ENCODE assay signal across 9 cellular contexts in the genomic region with DNA sequence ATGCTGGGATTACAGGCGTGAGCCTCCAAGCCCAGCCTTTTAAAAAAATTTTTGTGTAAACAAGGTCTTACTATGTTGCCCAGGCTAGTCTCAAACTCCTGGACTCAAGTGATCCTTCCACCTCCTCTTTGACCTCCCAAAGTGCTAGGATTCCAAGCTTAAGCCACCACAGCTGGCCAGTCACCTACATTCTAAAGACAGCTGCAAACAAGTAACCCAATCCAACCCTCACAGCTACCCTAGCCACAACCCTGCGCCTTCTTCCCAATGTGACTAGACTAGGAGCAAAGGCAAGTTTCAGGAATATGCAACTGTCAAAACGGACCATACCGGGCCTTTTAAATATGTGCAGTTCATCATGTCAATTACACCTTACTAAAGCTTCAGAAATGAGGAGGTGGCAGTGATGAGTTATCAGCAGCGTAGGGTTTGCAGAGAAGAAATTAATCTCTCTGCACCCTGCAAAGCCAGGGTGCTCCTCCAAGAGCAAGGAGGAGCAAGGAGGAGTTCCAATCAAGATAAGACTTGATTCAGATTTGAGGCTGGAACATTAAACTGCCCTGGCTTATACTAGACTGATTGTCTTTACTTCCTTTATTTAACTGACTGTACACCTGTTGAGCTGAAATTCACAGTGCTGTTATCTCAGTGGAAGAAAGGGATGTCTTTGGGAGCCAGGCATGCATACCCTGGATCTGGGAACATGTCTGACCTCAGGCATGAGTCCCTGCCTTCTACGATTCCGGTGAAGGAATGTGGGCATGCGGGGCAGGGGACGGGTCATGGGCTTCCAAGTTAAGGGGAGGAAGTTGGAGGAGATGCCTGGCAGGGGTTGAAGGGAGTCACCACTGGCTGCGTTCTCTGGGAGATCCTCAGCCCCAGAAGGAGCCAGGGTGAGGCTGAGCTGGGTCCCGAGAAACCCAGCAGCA. TPM values are rescaled to one million over a fixed set of nuclear protein-coding genes. Genes with fewer than 3 reads are reported as not detected.
DNase-seq lines count a peak whose midpoint lies in the region; ATAC-seq and TF ChIP-seq lines count a peak whose summit lies in the region.
"Had no signal": no experiment of that assay in that cellular context is flagged by ENCODE, and none has a peak within 500 bp of the region (broad histone marks: within the 10 kb centered on the region; RNA-seq: fewer than 3 reads in every experiment).

No MANE protein-coding gene starts in this region.

- H3K9me3 ChIP-seq in CD8-positive, alpha-beta T cell (ENCODE audit: low read length), result no peaks in the 10 kb centered on the region
- H3K9me3 ChIP-seq in endodermal cell (ENCODE audit: control insufficient read depth, low read length), result no peaks in the 10 kb centered on the region
- H3K9me3 ChIP-seq in osteoblast (ENCODE audit: low read depth, low read length), result no peaks in the 10 kb centered on the region

- H3K4me3 Mint-ChIP-seq in CD8-positive, alpha-beta T cell, result peak overlapping the region; percentile 59
- H3K4me3 Mint-ChIP-seq in endodermal cell, result no peak overlapping the region

- H3K9ac ChIP-seq in KMS-11, result no peak overlapping the region
- no peak overlapping the region for H3K9ac ChIP-seq in endodermal cell (ENCODE audit: extremely low read depth, low read length, poor library complexity, severe bottlenecking)

- H3K79me2 ChIP-seq in KMS-11 (ENCODE audit: insufficient read depth, low read depth) (no peaks in the 10 kb centered on the region), osteoblast (ENCODE audit: insufficient read depth, low read length) (no peaks in the 10 kb centered on the region)

- peaks cover 37% of the 10 kb centered on the region for H3K36me3 Mint-ChIP-seq in CD8-positive, alpha-beta T cell
- H3K36me3 Mint-ChIP-seq in endodermal cell (ENCODE audit: low read depth), result peaks cover 48% of the 10 kb centered on the region

- peaks cover 26% of the 10 kb centered on the region for H3K4me1 ChIP-seq in CD8-positive, alpha-beta T cell (ENCODE audit: insufficient read depth, low read length)
- H3K4me1 ChIP-seq in KMS-11 (ENCODE audit: low read depth, poor library complexity, severe bottlenecking) (peaks cover 32% of the 10 kb centered on the region), endodermal cell (ENCODE audit: control insufficient read depth, insufficient read depth, low read length) (no peaks in the 10 kb centered on the region), osteoblast (ENCODE audit: insufficient read depth, low read length) (peaks cover 15% of the 10 kb centered on the region)

- in situ Hi-C loops in GM13976 (cut with MboI; ENCODE audit: low sequenced_read_pairs, unreplicated experiment), result loop anchor here (10.0 kb wide), 1 partner anchor 135 kb away; the partner anchor contains the start of gene RHBDD2
- in situ Hi-C loops in GM13977 (cut with MboI; ENCODE audit: low pct_unique_long_range_greater_than_20kb, low sequenced_read_pairs, unreplicated experiment), result loop anchor here (10.0 kb wide), 1 partner anchor 145 kb away; no protein-coding TSS in a partner anchor

- H3K27me3 ChIP-seq in CD8-positive, alpha-beta T cell (ENCODE audit: insufficient read depth, low read length), result no peaks in the 10 kb centered on the region
- no peaks in the 10 kb centered on the region for H3K27me3 ChIP-seq in KMS-11 (ENCODE audit: insufficient read depth, low read depth)
- H3K27me3 ChIP-seq in endodermal cell (ENCODE audit: control insufficient read depth, insufficient read depth, low read length, poor library complexity, severe bottlenecking), result no peaks in the 10 kb centered on the region
- no peaks in the 10 kb centered on the region for H3K27me3 ChIP-seq in osteoblast (ENCODE audit: insufficient read depth, low read length)
- H3K27me3 ChIP-seq: cardiac muscle cell had no signal

- CTCF ChIA-PET in CD8-positive, alpha-beta T cell (lab: Charles Lee), result interaction anchor here (0.8 to 5.8 kb wide), 3 partner anchors 11 to 124 kb away, joined by 3 to 35 read pairs (median 3); no protein-coding TSS in a partner anchor

- intact Hi-C loops in CD8-positive, alpha-beta T cell (cut with DNase I, micrococcal nuclease), result loop anchor here in 1 of 2 experiments (1.0 kb wide), 1 partner anchor 16 kb away; the partner anchor contains the start of gene TMEM120A

- H3K36me3 ChIP-seq in CD8-positive, alpha-beta T cell (ENCODE audit: insufficient read depth, low read length), result no peaks in the 10 kb centered on the region
- H3K36me3 ChIP-seq in KMS-11 (ENCODE audit: insufficient read depth), result no peaks in the 10 kb centered on the region
- peaks cover 32% of the 10 kb centered on the region for H3K36me3 ChIP-seq in endodermal cell (ENCODE audit: control insufficient read depth, insufficient read depth, low read length)
- H3K36me3 ChIP-seq in osteoblast (ENCODE audit: insufficient read depth, low read length), result peaks cover 5% of the 10 kb centered on the region
- H3K36me3 ChIP-seq: cardiac muscle cell had no signal

- no peak for DNase-seq in CD8-positive, alpha-beta T cell
- no peak for DNase-seq in endodermal cell
- no peak for DNase-seq in osteoblast (ENCODE audit: insufficient read length, low spot score, missing footprints)
- DNase-seq in stimulated activated CD4-positive, alpha-beta T cell treated with anti-CD3 and anti-CD28 coated beads, Interleukin-12 subunit alpha, Interleukin-12 subunit beta, amount 100 ng/mL, for 4 hours, result no peak
- no peak for DNase-seq in GM13976 (ENCODE audit: low spot score)
- no peak for DNase-seq in NCI-H1105 treated with DMSO at 0.1 percent for 48 hours (lab: John Stamatoyannopoulos, UW)
- DNase-seq in GM13977 (ENCODE audit: low spot score), result no peak

- peaks cover 25% of the 10 kb centered on the region for H3K4me1 Mint-ChIP-seq in CD8-positive, alpha-beta T cell (ENCODE audit: low read depth)
- H3K4me1 Mint-ChIP-seq in endodermal cell, result no peaks in the 10 kb centered on the region

- no peak overlapping the region for H3K27ac ChIP-seq in CD8-positive, alpha-beta T cell (ENCODE audit: low read depth, low read length)
- H3K27ac ChIP-seq in KMS-11, result peak overlapping the region; percentile 55; the same call in 1 of the 2 replicates
- H3K27ac ChIP-seq in endodermal cell (ENCODE audit: low read depth, low read length), result no peak overlapping the region
- H3K27ac ChIP-seq in osteoblast (ENCODE audit: low read depth, low read length), result peak overlapping the region; percentile 41

- H3K9me3 Mint-ChIP-seq in CD8-positive, alpha-beta T cell, result no peaks in the 10 kb centered on the region
- no peaks in the 10 kb centered on the region for H3K9me3 Mint-ChIP-seq in endodermal cell

- H3K4me2 ChIP-seq in KMS-11 (peak overlapping the region; percentile 49), osteoblast (ENCODE audit: insufficient read depth, low read length) (peak overlapping the region; percentile 66)

- 92 to 96% methylated on average over 9 to 11 of the region's 11 CpGs for WGBS in endodermal cell (ENCODE audit: insufficient coverage in 1 of 2, insufficient read length in 1 of 2), 2 experiments

- no peak overlapping the region for H3K4me3 ChIP-seq in CD8-positive, alpha-beta T cell (ENCODE audit: low read depth, low read length)
- H3K4me3 ChIP-seq in KMS-11 (IDR thresholded peaks at IDR 0.05; ENCODE audit: insufficient read depth, low read depth, low read length), result no peak overlapping the region
- H3K4me3 ChIP-seq in endodermal cell (ENCODE audit: low read length), result no peak overlapping the region
- H3K4me3 ChIP-seq in osteoblast (ENCODE audit: insufficient read depth, low read length), result no peak overlapping the region
- H3K4me3 ChIP-seq: cardiac muscle cell had no signal

- POLR2A ChIA-PET in CD8-positive, alpha-beta T cell (lab: Charles Lee), result interaction anchor here (0.6 to 2.1 kb wide), 2 partner anchors 95 to 1391 kb away, joined by 3 to 7 read pairs; partner anchors contain the start of gene POR

- H2AFZ ChIP-seq in KMS-11 (ENCODE audit: low read depth), result no peak overlapping the region
- no peak overlapping the region for H2AFZ ChIP-seq in osteoblast (ENCODE audit: low read length)

- no peaks in the 10 kb centered on the region for H3K27me3 Mint-ChIP-seq in CD8-positive, alpha-beta T cell (ENCODE audit: low read depth)
- H3K27me3 Mint-ChIP-seq in endodermal cell (ENCODE audit: insufficient read depth), result no peaks in the 10 kb centered on the region

- no peak for ATAC-seq in CD8-positive, alpha-beta T cell

- H3K27ac Mint-ChIP-seq in CD8-positive, alpha-beta T cell, result no peak overlapping the region
- peak overlapping the region; percentile 60 for H3K27ac Mint-ChIP-seq in endodermal cell

- no peak for TF ChIP-seq CTCF in CD8-positive, alpha-beta T cell (IDR thresholded peaks at IDR 0.05)
- TF ChIP-seq CTCF in KMS-11 (conservative IDR thresholded peaks at IDR 0.05; ENCODE audit: low read depth, low read length) (no peak), endodermal cell (conservative IDR thresholded peaks at IDR 0.05) (no peak), osteoblast (IDR thresholded peaks at IDR 0.05; ENCODE audit: extremely low read depth, low read depth, low read length) (no peak), GM13976 (IDR thresholded peaks at IDR 0.05; ENCODE audit: borderline replicate concordance, control extremely low read depth, extremely low read depth, insufficient read depth, missing control alignments) (no peak), GM13977 (IDR thresholded peaks at IDR 0.05; ENCODE audit: extremely low read depth, insufficient read depth, missing control alignments) (no peak)

- no peaks in the 10 kb centered on the region for H4K20me1 ChIP-seq in KMS-11 (ENCODE audit: insufficient read depth)
- H4K20me1 ChIP-seq in osteoblast (ENCODE audit: insufficient read depth, low read length), result peaks cover 4% of the 10 kb centered on the region

RNA-seq across cellular contexts. Expression of gene TMEM120A, which starts 15.5 kb away (rescaled TPM):
- total RNA-seq in CD8-positive, alpha-beta T cell, result 10 to 100 TPM in 1 of 2 experiments, 1 to 10 TPM in 1; 8.3 to 11.5 TPM
- 10 to 100 TPM; 18.8 to 19.1 TPM for total RNA-seq in endodermal cell
- 28.4 TPM for polyA plus RNA-seq in endodermal cell (2013, experiment 1 of 2)
- polyA plus RNA-seq in endodermal cell (2013, experiment 2 of 2), result 30.6 TPM
- total RNA-seq in osteoblast, result 25.3 and 32.1 TPM in 2 replicates

RNA-seq across cellular contexts. Expression of gene STYXL1, which starts 37.9 kb away (rescaled TPM):
- total RNA-seq in CD8-positive, alpha-beta T cell, result 1 to 10 TPM; 4.2 to 6.4 TPM
- total RNA-seq in endodermal cell (10 to 100 TPM; 69.8 to 72.0 TPM), osteoblast (23.9 and 27.7 TPM in 2 replicates)
- polyA plus RNA-seq in endodermal cell (2013, experiment 1 of 2), result 43.6 TPM
- polyA plus RNA-seq in endodermal cell (2013, experiment 2 of 2), result 44.5 TPM

RNA-seq across cellular contexts. Expression of gene MDH2, which starts 38.0 kb away (rescaled TPM):
- 10 to 100 TPM; 73.0 to 74.7 TPM for total RNA-seq in CD8-positive, alpha-beta T cell
- total RNA-seq in endodermal cell (100 to 1,000 TPM; 211 to 253 TPM), osteoblast (32.7 and 36.6 TPM in 2 replicates)
- 179 TPM for polyA plus RNA-seq in endodermal cell (2013, experiment 1 of 2)
- polyA plus RNA-seq in endodermal cell (2013, experiment 2 of 2), result 157 TPM

Comparison
In these comparisons a context has a peak if more than half of its experiments do, and no peak if none do; other contexts are left out.
1. H3K27ac ChIP-seq: peak in KMS-11 (single experiment) and osteoblast (single experiment); none in CD8-positive, alpha-beta T cell (single experiment) and endodermal cell (single experiment).